In genomic region chr14:55138091-55138490, GRCh38 we compare ENCODE assay signal across 8 cellular contexts. TPM values are rescaled to one million over a fixed set of nuclear protein-coding genes. Genes with fewer than 3 reads are reported as not detected.
A peak's percentile ranks its signal among the peaks of the same experiment; 100 is the strongest.
DNase-seq lines count a peak whose midpoint lies in the region; ATAC-seq and TF ChIP-seq lines count a peak whose summit lies in the region.
"Had no signal": no experiment of that assay in that cellular context is flagged by ENCODE, and none has a peak within 500 bp of the region (broad histone marks: within the 10 kb centered on the region; RNA-seq: fewer than 3 reads in every experiment).

No MANE protein-coding gene starts in this region.

- CTCF ChIA-PET in IMR-90 (lab: Yijun Ruan, JAX) = interaction anchor here (0.8 to 1.0 kb wide), 2 partner anchors 10 to 36 kb away, joined by 3 to 4 read pairs; no protein-coding TSS in a partner anchor

- H3K27ac ChIP-seq in IMR-90 (ENCODE audit: insufficient read depth, low read length) (no peak overlapping the region), thyroid gland (peak overlapping the region in 2 of 3 donors; percentile 60 to 66)

- H2BK15ac ChIP-seq in IMR-90 (ENCODE audit: low read depth, low read length) = no peak overlapping the region

- no peak overlapping the region for H4K91ac ChIP-seq in IMR-90 (ENCODE audit: insufficient read depth, low read depth, low read length)

- no peaks in the 10 kb centered on the region for H3K27me3 ChIP-seq in IMR-90 (ENCODE audit: control insufficient read depth, insufficient read depth, low read length)
- no peaks in the 10 kb centered on the region for H3K27me3 ChIP-seq in thyroid gland

- no peak overlapping the region for H2BK120ac ChIP-seq in IMR-90 (ENCODE audit: low read depth, low read length)

- in situ Hi-C loops in IMR-90 (cut with MboI; ENCODE audit: low sequenced_read_pairs) (no loop called here), astrocyte of the spinal cord (cut with HindIII; ENCODE audit: low sequenced_read_pairs) (no loop called here)

- H2AK5ac ChIP-seq in IMR-90 (ENCODE audit: low read depth, low read length) = no peak overlapping the region

- POLR2A ChIA-PET in IMR-90 (lab: Charles Lee; ENCODE audit: unreplicated experiment) = interaction anchor here (1.0 kb wide), 1 partner anchor 9 kb away, joined by 3 read pairs; the partner anchor contains the start of gene LGALS3

- peaks cover 27% of the 10 kb centered on the region for H3K9me1 ChIP-seq in IMR-90 (ENCODE audit: insufficient read depth, low read length)

- H2BK20ac ChIP-seq in IMR-90 (ENCODE audit: low read depth, low read length) = no peak overlapping the region

- H3K4me1 ChIP-seq in IMR-90 (ENCODE audit: control insufficient read depth, insufficient read depth, low read length) = peaks cover 7% of the 10 kb centered on the region
- H3K4me1 ChIP-seq in thyroid gland = peaks cover 17 to 28% of the 10 kb centered on the region in 2 donors

- H3K4me2 ChIP-seq in IMR-90 (ENCODE audit: low read depth, low read length) = no peak overlapping the region

- peaks cover 45 to 80% of the 10 kb centered on the region in 2 experiments for H3K79me1 ChIP-seq in IMR-90 (ENCODE audit: low read depth in 1 of 2, low read length in 2 of 2)

- no peak for ATAC-seq in IMR-90 (ENCODE audit: low read depth)
- ATAC-seq: activated T-cell treated with anti-CD3 and anti-CD28 coated beads, Interleukin-2, amount 50 U/mL, for 4 hours had no signal

- no peak overlapping the region for H3K9ac ChIP-seq in IMR-90 (ENCODE audit: low read depth, low read length)

- H2AK9ac ChIP-seq in IMR-90 (replicated peaks; ENCODE audit: low read depth, low read length, poor library complexity) = no peak overlapping the region

- DNase-seq in IMR-90 (no peak), astrocyte of the spinal cord (ENCODE audit: low read depth, low spot score) (no peak), iPS-NIHi7 (ENCODE audit: extremely low spot score) (peak; percentile 66), thyroid gland (no peak), NCI-H1092 treated with DMSO at 0.1 percent for 48 hours (lab: John Stamatoyannopoulos, UW) (no peak), OCI-M2 (lab: John Stamatoyannopoulos, UW; ENCODE audit: unreplicated experiment) (no peak)
- no peak for DNase-seq in activated CD8-positive, alpha-beta memory T cell treated with anti-CD3 and anti-CD28 coated beads, Interleukin-2, amount 50 U/mL, for 48 hours
- DNase-seq: activated T-cell treated with anti-CD3 and anti-CD28 coated beads, Interleukin-2, amount 50 U/mL, for 4 hours had no signal

- H3K14ac ChIP-seq in IMR-90 (replicated peaks; ENCODE audit: low read depth, low read length) = no peak overlapping the region

- intact Hi-C loops in IMR-90 (cut with micrococcal nuclease) (no loop called here), thyroid gland (cut with DNase I) (no loop called here)

- H3K23ac ChIP-seq in IMR-90 (ENCODE audit: low read depth, low read length) = no peak overlapping the region

- H3K18ac ChIP-seq in IMR-90 (ENCODE audit: low read depth, low read length) = no peak overlapping the region

- H4K8ac ChIP-seq in IMR-90 (ENCODE audit: low read depth in 2 of 2, low read length in 2 of 2) = no peak overlapping the region

- H3K9me3 ChIP-seq in IMR-90 (ENCODE audit: control insufficient read depth, insufficient read depth, low read length) (no peaks in the 10 kb centered on the region), thyroid gland (no peaks in the 10 kb centered on the region)

- 73% methylated on average over 4 of the region's 7 CpGs; no CpG with 5 or more reads in 1 of the 2 experiments for WGBS in IMR-90 (ENCODE audit: extremely low coverage in 2 of 2, insufficient read length in 1 of 2), 2 experiments
- WGBS in thyroid gland, 2 donors = 84 to 85% methylated on average over 2 to 3 of the region's 7 CpGs

- H4K20me1 ChIP-seq in IMR-90 (ENCODE audit: insufficient read depth, low read length) = peaks cover 48% of the 10 kb centered on the region

- TF ChIP-seq CTCF in IMR-90 (conservative IDR thresholded peaks at IDR 0.05; ENCODE audit: low read depth, low read length) = 0 out of 2 replicates have a peak, but pooled peaks have one; percentile 7
- peak; percentile 38 for TF ChIP-seq CTCF in astrocyte of the spinal cord (IDR thresholded peaks at IDR 0.05; ENCODE audit: low read depth, low read length)
- peak in 1 of 6 experiments; percentile 20 for TF ChIP-seq CTCF in thyroid gland (IDR thresholded peaks at IDR 0.05)

- peak overlapping the region; percentile 33; the same call in 1 of the 2 replicates for H3K4ac ChIP-seq in IMR-90 (ENCODE audit: low read depth, low read length)

- H2BK5ac ChIP-seq in IMR-90 (ENCODE audit: low read depth, low read length, poor library complexity, severe bottlenecking) = peak overlapping the region; percentile 14

- no TSS peak for BruUV-seq in IMR-90 (replicated peaks; lab: Mats Ljungman, UMichigan)

- TF ChIP-seq RAD21 in IMR-90 (IDR thresholded peaks at IDR 0.05; ENCODE audit: low read length) = no peak

- H3K36me3 ChIP-seq in IMR-90 (ENCODE audit: control insufficient read depth, insufficient read depth, low read length) = peaks cover 34% of the 10 kb centered on the region
- peaks cover 19 to 32% of the 10 kb centered on the region in 2 donors for H3K36me3 ChIP-seq in thyroid gland

- H3K56ac ChIP-seq in IMR-90 (ENCODE audit: extremely low read depth, insufficient read depth, low read length) = no peak overlapping the region

- H3K4me3 ChIP-seq in IMR-90 (ENCODE audit: insufficient read depth, low read depth, low read length) (no peak overlapping the region), astrocyte of the spinal cord (ENCODE audit: low read depth, low read length) (no peak overlapping the region), thyroid gland (replicated peaks in 1 of 3) (no peak overlapping the region)

- no peak overlapping the region for H4K5ac ChIP-seq in IMR-90 (ENCODE audit: low read depth, low read length)

- TF ChIP-seq POLR2A in IMR-90 (IDR thresholded peaks at IDR 0.05; ENCODE audit: low read depth, low read length) = no peak
- TF ChIP-seq POLR2A in thyroid gland (IDR thresholded peaks at IDR 0.05) = no peak

- no peak overlapping the region for H2AFZ ChIP-seq in IMR-90 (replicated peaks; ENCODE audit: low read length, poor library complexity)

- dilution Hi-C loops in IMR-90 (cut with HindIII; ENCODE audit: low sequenced_read_pairs, unreplicated experiment) = no loop called here

TF ChIP-seq in IMR-90, 13 proteins besides CTCF, POLR2A, EP300 and RAD21:
- TF ChIP-seq MAFK (IDR thresholded peaks at IDR 0.05; ENCODE audit: low read depth, low read length) = no peak
- no peak for TF ChIP-seq CEBPB (IDR thresholded peaks at IDR 0.05; ENCODE audit: low read depth, low read length)
- no peak for TF ChIP-seq BHLHE40 (IDR thresholded peaks at IDR 0.05; ENCODE audit: low read depth, low read length)
- TF ChIP-seq MAZ (IDR thresholded peaks at IDR 0.05; ENCODE audit: borderline replicate concordance, low read depth, low read length) = no peak
- TF ChIP-seq USF2 (IDR thresholded peaks at IDR 0.05; ENCODE audit: low read depth, low read length) = no peak
- no peak for TF ChIP-seq FOS (IDR thresholded peaks at IDR 0.05; ENCODE audit: low read depth, low read length)
- TF ChIP-seq SMC3 (IDR thresholded peaks at IDR 0.05; ENCODE audit: low read depth, low read length) = no peak
TF ChIP-seq in IMR-90: peak in this region for 0.

RNA-seq across cellular contexts. Expression of gene LGALS3, which starts 9.0 kb away (rescaled TPM):
- total RNA-seq in IMR-90 (2012; rRNA removed) (84.4 and 145 TPM in 2 replicates), thyroid gland (100 to 1,000 TPM in 2 of 4 donors, 10 to 100 TPM in 2; 65.7 to 201 (median 111) TPM)
- 171 and 200 TPM in 2 replicates for polyA plus RNA-seq in IMR-90 (2012; rRNA removed)
- 106 and 210 TPM in 2 replicates for polyA plus RNA-seq in IMR-90 (2012; cell fraction: cytosol; rRNA removed)
- 122 and 127 TPM in 2 replicates for polyA plus RNA-seq in IMR-90 (2012; cell fraction: nucleus; rRNA removed; ENCODE audit: low replicate concordance)

RNA-seq across cellular contexts. Expression of gene DLGAP5, which starts 53.3 kb away (rescaled TPM):
- total RNA-seq in IMR-90 (2012; rRNA removed) = 19.0 and 40.3 TPM in 2 replicates
- polyA plus RNA-seq in IMR-90 (2012; rRNA removed) = 11.3 and 14.9 TPM in 2 replicates
- 0.91 and 1.9 TPM in 2 replicates for polyA plus RNA-seq in IMR-90 (2012; cell fraction: cytosol; rRNA removed)
- 0.82 and 5.4 TPM in 2 replicates for polyA plus RNA-seq in IMR-90 (2012; cell fraction: nucleus; rRNA removed; ENCODE audit: low replicate concordance)
- total RNA-seq in thyroid gland = under 1 TPM in 3 of 4 donors, not detected in 1; 0.22 to 0.42 (median 0.27) TPM

Comparison
In these comparisons a context has a peak if more than half of its experiments do, and no peak if none do; other contexts are left out.
1. RNA of gene DLGAP5, which starts 53.3 kb away (total RNA-seq): 19.0 to 40.3 TPM in IMR-90; 0.22 to 0.42 TPM in thyroid gland; every median in the first group is over 10 times any median in the second.